In genomic region chr5:179455320-179455719, GRCh38 we compare ENCODE assay signal across 19 cellular contexts.
DNase-seq lines count a peak whose midpoint lies in the region; ATAC-seq and TF ChIP-seq lines count a peak whose summit lies in the region.
"Had no signal": no experiment of that assay in that cellular context is flagged by ENCODE, and none has a peak within 500 bp of the region (broad histone marks: within the 10 kb centered on the region; RNA-seq: fewer than 3 reads in every experiment).

No MANE protein-coding gene starts in this region.

- no peak for TF ChIP-seq CTCF in natural killer cell (IDR thresholded peaks at IDR 0.05)

- DNase-seq in natural killer cell treated with Interleukin-12 subunit alpha and Interleukin-12 subunit beta and Interleukin-15 and Interleukin-18, amount 100 ng/mL, for 72 hours (ENCODE audit: low spot score) = peak; percentile 40
- DNase-seq in natural killer cell = no peak
- peak; percentile 37 for DNase-seq in OCI-M1 (lab: John Stamatoyannopoulos, UW)
- DNase-seq in posterior vena cava (ENCODE audit: low spot score) = peak; percentile 68
- DNase-seq in activated CD4-positive, alpha-beta T cell treated with anti-CD3 and anti-CD28 coated beads for 4 hours = no peak
- DNase-seq in effector memory CD8-positive, alpha-beta T cell = no peak
- DNase-seq: DMS53; GDM1; GOT3; HCEC 1CT; NCI-H1048; NCI-H1436 treated with DMSO at 0.1 percent for 48 hours; NCI-H1930; NCI-H69; NK-92 treated with Interleukin-12 subunit alpha and Interleukin-12 subunit beta, amount 100 ng/mL, for 24 hours; Peyer's patch; SJCRH30 had no signal

- intact Hi-C loops in natural killer cell (cut with micrococcal nuclease) (no loop called here), posterior vena cava (cut with DNase I) (no loop called here)

- peaks cover 8% of the 10 kb centered on the region for H3K9me3 Mint-ChIP-seq in natural killer cell treated with Interleukin-12 subunit alpha and Interleukin-12 subunit beta and Interleukin-15 and Interleukin-18, amount 100 ng/mL, for 72 hours
- H3K9me3 Mint-ChIP-seq in natural killer cell = peaks cover 4 to 5% of the 10 kb centered on the region in 2 donors
- peaks cover 6 to 14% of the 10 kb centered on the region in 2 donors for H3K9me3 Mint-ChIP-seq in effector memory CD8-positive, alpha-beta T cell

- H3K36me3 Mint-ChIP-seq in natural killer cell treated with Interleukin-12 subunit alpha and Interleukin-12 subunit beta and Interleukin-15 and Interleukin-18, amount 100 ng/mL, for 72 hours = no peaks in the 10 kb centered on the region
- H3K36me3 Mint-ChIP-seq in natural killer cell = no peaks in the 10 kb centered on the region
- H3K36me3 Mint-ChIP-seq in effector memory CD8-positive, alpha-beta T cell (ENCODE audit: insufficient read depth) = peaks cover 7% of the 10 kb centered on the region
- H3K36me3 Mint-ChIP-seq: IgD-negative memory B cell had no signal

- H3K4me3 Mint-ChIP-seq in natural killer cell treated with Interleukin-12 subunit alpha and Interleukin-12 subunit beta and Interleukin-15 and Interleukin-18, amount 100 ng/mL, for 72 hours = no peak overlapping the region
- no peak overlapping the region for H3K4me3 Mint-ChIP-seq in natural killer cell
- H3K4me3 Mint-ChIP-seq in effector memory CD8-positive, alpha-beta T cell = no peak overlapping the region
- H3K4me3 Mint-ChIP-seq: IgD-negative memory B cell had no signal

- no peaks in the 10 kb centered on the region for H3K4me1 Mint-ChIP-seq in natural killer cell treated with Interleukin-12 subunit alpha and Interleukin-12 subunit beta and Interleukin-15 and Interleukin-18, amount 100 ng/mL, for 72 hours (ENCODE audit: low read depth in 2 of 2)
- H3K4me1 Mint-ChIP-seq in natural killer cell = no peaks in the 10 kb centered on the region
- H3K4me1 Mint-ChIP-seq in effector memory CD8-positive, alpha-beta T cell (ENCODE audit: low read depth in 2 of 2) = peaks cover 0 to 4% of the 10 kb centered on the region in 2 donors

- no peak for ATAC-seq in natural killer cell treated with Interleukin-12 subunit alpha and Interleukin-12 subunit beta and Interleukin-15 and Interleukin-18, amount 100 ng/mL, for 72 hours
- no peak for ATAC-seq in natural killer cell
- no peak for ATAC-seq in effector memory CD8-positive, alpha-beta T cell (replicated peaks)
- ATAC-seq in HG03139 (IDR thresholded peaks at IDR 0.05; ENCODE audit: unreplicated experiment) = no peak

- no peak overlapping the region for H3K27ac Mint-ChIP-seq in natural killer cell treated with Interleukin-12 subunit alpha and Interleukin-12 subunit beta and Interleukin-15 and Interleukin-18, amount 100 ng/mL, for 72 hours
- peak overlapping the region in 1 of 2 donors; percentile 78 for H3K27ac Mint-ChIP-seq in natural killer cell
- H3K27ac Mint-ChIP-seq in effector memory CD8-positive, alpha-beta T cell = peak overlapping the region in 1 of 2 donors; percentile 11

- peaks cover 8 to 9% of the 10 kb centered on the region in 2 donors for H3K27me3 Mint-ChIP-seq in natural killer cell treated with Interleukin-12 subunit alpha and Interleukin-12 subunit beta and Interleukin-15 and Interleukin-18, amount 100 ng/mL, for 72 hours
- peaks cover 0 to 4% of the 10 kb centered on the region in 2 donors for H3K27me3 Mint-ChIP-seq in natural killer cell (ENCODE audit: low read depth in 2 of 2)
- peaks cover 19 to 55% of the 10 kb centered on the region in 2 donors for H3K27me3 Mint-ChIP-seq in effector memory CD8-positive, alpha-beta T cell

Comparison
In these comparisons a context has a peak if more than half of its experiments do, and no peak if none do; other contexts are left out.
1. DNase-seq: peak in natural killer cell treated with Interleukin-12 subunit alpha and Interleukin-12 subunit beta and Interleukin-15 and Interleukin-18, amount 100 ng/mL, for 72 hours (single experiment), OCI-M1 (single experiment) and posterior vena cava (single experiment); none in natural killer cell (single experiment), activated CD4-positive, alpha-beta T cell treated with anti-CD3 and anti-CD28 coated beads for 4 hours (0 of 2) and effector memory CD8-positive, alpha-beta T cell (0 of 3).